In genomic region chr13:50910483-50910805, GRCh38 we compare ENCODE assay signal across 7 cellular contexts. TPM values are rescaled to one million over a fixed set of nuclear protein-coding genes. Genes with fewer than 3 reads are reported as not detected.
A peak's percentile ranks its signal among the peaks of the same experiment; 100 is the strongest.
DNase-seq lines count a peak whose midpoint lies in the region; ATAC-seq and TF ChIP-seq lines count a peak whose summit lies in the region.

No MANE protein-coding gene starts in this region.

- WGBS in mesendoderm (ENCODE audit: extremely low coverage, insufficient coverage, low lambda C conversion rate): no CpG with 5 or more reads among the region's 13 CpGs
- WGBS in urinary bladder: 3% methylated on average over 13 of the region's 13 CpGs

- CTCF ChIA-PET in RWPE1 (lab: Yijun Ruan, JAX): interaction anchor here (0.6 kb wide), 1 partner anchor 9 kb away, joined by 5 read pairs; no protein-coding TSS in a partner anchor

- peak overlapping the region; percentile 90 to 93 for H3K4me3 Mint-ChIP-seq in effector memory CD8-positive, alpha-beta T cell

- peaks cover 25 to 33% of the 10 kb centered on the region in 2 donors for H3K4me1 Mint-ChIP-seq in effector memory CD8-positive, alpha-beta T cell (ENCODE audit: low read depth in 2 of 2)

- no peak overlapping the region for H2BK15ac ChIP-seq in mesendoderm (replicated peaks; ENCODE audit: low read depth)

- no peak overlapping the region for H4K5ac ChIP-seq in mesendoderm (ENCODE audit: low read length)

- peak overlapping the region; percentile 53 for H3K18ac ChIP-seq in mesendoderm (ENCODE audit: low read length)

- no peaks in the 10 kb centered on the region for H3K9me3 Mint-ChIP-seq in effector memory CD8-positive, alpha-beta T cell

- H3K4me2 ChIP-seq in mesendoderm (ENCODE audit: low read length): peak overlapping the region; percentile 82

- H3K27me3 Mint-ChIP-seq in effector memory CD8-positive, alpha-beta T cell: no peaks in the 10 kb centered on the region

- peak overlapping the region; percentile 59 for H3K4ac ChIP-seq in mesendoderm (ENCODE audit: low read depth, low read length)

- H3K27me3 ChIP-seq in mesendoderm (ENCODE audit: insufficient read depth, low read length, poor library complexity): no peaks in the 10 kb centered on the region

- H2BK5ac ChIP-seq in mesendoderm (ENCODE audit: low read length): peak overlapping the region; percentile 61

- H4K8ac ChIP-seq in mesendoderm (ENCODE audit: low read depth, low read length): no peak overlapping the region

- DNase-seq in GDM1 (lab: John Stamatoyannopoulos, UW) (peak; percentile 62), RWPE1 (ENCODE audit: low spot score) (peak; percentile 30), mesendoderm (peak; percentile 71), activated gamma-delta T cell treated with Interleukin-2 at 50 U/mL for 16 hours (no peak)
- no peak for DNase-seq in effector memory CD8-positive, alpha-beta T cell

- H3K4me3 ChIP-seq in mesendoderm (ENCODE audit: low read length) (peak overlapping the region; percentile 74), urinary bladder (ENCODE audit: low read depth, low read length) (peak overlapping the region; percentile 75)

- peaks cover 2% of the 10 kb centered on the region for H3K4me1 ChIP-seq in mesendoderm (ENCODE audit: control insufficient read depth, low read depth, low read length)
- H3K4me1 ChIP-seq in urinary bladder (ENCODE audit: insufficient read depth): no peaks in the 10 kb centered on the region

- peaks cover 4% of the 10 kb centered on the region for H3K79me1 ChIP-seq in mesendoderm (ENCODE audit: low read length)

- no peak for TF ChIP-seq CTCF in RWPE1 (conservative IDR thresholded peaks at IDR 0.05; ENCODE audit: low read depth)

- peak overlapping the region; percentile 95 for H3K9ac ChIP-seq in mesendoderm (ENCODE audit: low read length)

- peaks cover 6% of the 10 kb centered on the region for H3K79me2 ChIP-seq in mesendoderm (ENCODE audit: control insufficient read depth, insufficient read depth, low read length)

- H3K23ac ChIP-seq in mesendoderm (ENCODE audit: low read length): no peak overlapping the region

- ATAC-seq in HG02885 (IDR thresholded peaks at IDR 0.05; ENCODE audit: poor library complexity, unreplicated experiment): peak; percentile 1
- ATAC-seq in effector memory CD8-positive, alpha-beta T cell (replicated peaks): no peak

- H3K36me3 Mint-ChIP-seq in effector memory CD8-positive, alpha-beta T cell (ENCODE audit: insufficient read depth): peaks cover 14% of the 10 kb centered on the region

- no peak overlapping the region for H2BK120ac ChIP-seq in mesendoderm (ENCODE audit: low read depth, low read length)

- H3K27ac ChIP-seq in RWPE1 (peak overlapping the region; percentile 84), mesendoderm (ENCODE audit: low read depth, low read length) (no peak overlapping the region), urinary bladder (ENCODE audit: low read depth) (peak overlapping the region; percentile 91)

- peak overlapping the region; percentile 95 for H3K56ac ChIP-seq in mesendoderm (ENCODE audit: low read length)

- POLR2A ChIA-PET in RWPE1 (lab: Yijun Ruan, JAX; ENCODE audit: low non-redundant PET): no interaction called here

- peak overlapping the region; percentile 96 to 99 for H3K27ac Mint-ChIP-seq in effector memory CD8-positive, alpha-beta T cell

- no peak overlapping the region for H2AK5ac ChIP-seq in mesendoderm (ENCODE audit: low read length)

- H3K36me3 ChIP-seq in mesendoderm (ENCODE audit: control insufficient read depth, insufficient read depth, low read length): no peaks in the 10 kb centered on the region
- no peaks in the 10 kb centered on the region for H3K36me3 ChIP-seq in urinary bladder (ENCODE audit: insufficient read depth)

RNA-seq across cellular contexts. Expression of gene RNASEH2B, which starts 0.9 kb away (rescaled TPM):
- polyA plus RNA-seq in mesendoderm (2013, experiment 1 of 2): 57.1 TPM
- 60.6 TPM for polyA plus RNA-seq in mesendoderm (2013, experiment 2 of 2)
- 154 TPM for total RNA-seq in urinary bladder
- 36.3 TPM for polyA plus RNA-seq in urinary bladder

Comparison
In these comparisons a context has a peak if more than half of its experiments do, and no peak if none do; other contexts are left out.
1. DNase-seq: peak in GDM1 (single experiment), RWPE1 (single experiment) and mesendoderm (single experiment); none in effector memory CD8-positive, alpha-beta T cell (0 of 3) and activated gamma-delta T cell treated with Interleukin-2 at 50 U/mL for 16 hours (single experiment).